Comparison of ENCODE assay signal across 1 cellular context in the genomic region with DNA sequence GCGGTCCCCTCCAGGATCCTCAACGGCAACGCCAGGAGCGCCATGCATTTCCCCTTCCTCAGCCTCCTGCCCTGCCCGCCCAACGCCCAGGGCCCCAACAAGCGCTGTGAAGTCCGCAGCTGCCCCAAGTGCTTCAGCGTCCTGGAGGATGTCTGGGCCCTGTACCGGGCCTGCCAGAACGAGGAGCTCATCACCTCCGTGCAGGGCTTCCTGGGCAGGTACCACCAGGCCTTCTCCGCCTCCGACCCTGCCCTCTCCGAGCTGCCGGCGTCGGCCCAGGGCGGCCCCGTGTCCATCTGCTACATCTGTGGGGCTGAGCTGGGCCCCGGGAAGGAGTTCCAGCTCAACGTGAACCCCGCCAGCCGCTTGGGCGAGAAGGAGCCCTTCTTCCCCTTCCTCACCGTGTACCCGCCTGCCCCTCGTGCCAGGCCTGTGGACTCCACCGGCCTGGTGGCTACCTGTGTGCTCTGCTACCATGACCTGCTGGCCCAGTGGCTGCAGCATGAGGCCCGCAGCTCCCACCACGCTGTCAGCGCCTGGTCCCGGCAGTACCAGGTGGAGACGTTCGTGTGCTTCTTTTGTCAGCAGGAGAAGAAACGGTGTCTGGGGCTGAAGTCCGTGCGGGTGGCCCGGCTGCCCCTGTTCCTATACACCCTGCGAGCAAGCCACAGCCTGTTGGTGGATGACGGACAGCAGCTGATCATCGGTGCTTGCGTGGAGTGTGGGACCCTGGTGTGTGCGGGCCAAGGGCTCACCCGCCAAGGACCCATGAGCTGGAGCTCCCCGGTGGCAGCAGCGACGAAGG.
A peak's percentile ranks its signal among the peaks of the same experiment; 100 is the strongest.
TF ChIP-seq lines count a peak whose summit lies in the region.

No MANE protein-coding gene starts in this region.

TF ChIP-seq in HepG2, 621 proteins besides CTCF, POLR2A, EP300 and RAD21 (continued from another document):
- TF ChIP-seq ZNF556 (CRISPR knock-in tag; IDR thresholded peaks at IDR 0.05; ENCODE audit: borderline replicate concordance) (no peak), CREBL2 (CRISPR knock-in tag; IDR thresholded peaks at IDR 0.05; ENCODE audit: borderline replicate concordance) (0 out of 2 replicates have a peak, but pooled peaks have one; percentile 59), AGO2 (optimal IDR thresholded peaks at IDR 0.05; ENCODE audit: low read depth, low read length) (peak; percentile 24), ZNF33A (CRISPR knock-in tag; IDR thresholded peaks at IDR 0.05; ENCODE audit: borderline replicate concordance) (no peak), ZNF784 (CRISPR knock-in tag; IDR thresholded peaks at IDR 0.05; ENCODE audit: borderline replicate concordance) (peak; percentile 63; the same call in 1 of the 2 replicates), ZNF550 (CRISPR knock-in tag; IDR thresholded peaks at IDR 0.05; ENCODE audit: borderline replicate concordance) (0 out of 2 replicates have a peak, but pooled peaks have one; percentile 32), MTA3 (CRISPR knock-in tag; IDR thresholded peaks at IDR 0.05) (no peak), ZNF343 (CRISPR knock-in tag; IDR thresholded peaks at IDR 0.05) (0 out of 2 replicates have a peak, but pooled peaks have one; percentile 38), MYC (CRISPR knock-in tag; IDR thresholded peaks at IDR 0.05; ENCODE audit: borderline replicate concordance) (peak; percentile 35; the same call in 1 of the 2 replicates), ZNF280B (CRISPR knock-in tag; IDR thresholded peaks at IDR 0.05; ENCODE audit: borderline replicate concordance) (no peak; the same call in 1 of the 2 replicates), SOX13 (IDR thresholded peaks at IDR 0.05) (no peak), SOX13 (CRISPR knock-in tag; conservative IDR thresholded peaks at IDR 0.05 in 1 of 2, IDR thresholded peaks at IDR 0.05 in 1 of 2) (no peak), NRL (CRISPR knock-in tag; IDR thresholded peaks at IDR 0.05; ENCODE audit: borderline replicate concordance) (peak; percentile 84), NR2F1 (CRISPR knock-in tag; IDR thresholded peaks at IDR 0.05) (0 out of 4 replicates have a peak, but pooled peaks of 1 of the 2 experiments have one; percentile 16), ZNF609 (CRISPR knock-in tag; IDR thresholded peaks at IDR 0.05; ENCODE audit: borderline replicate concordance) (no peak), HIVEP1 (CRISPR knock-in tag; IDR thresholded peaks at IDR 0.05) (peak; percentile 43; the same call in 1 of the 2 replicates), DR1 (CRISPR knock-in tag; IDR thresholded peaks at IDR 0.05) (no peak), PHB2 (IDR thresholded peaks at IDR 0.05; ENCODE audit: partially characterized antibody) (no peak)
- TF ChIP-seq, protein P1, sequence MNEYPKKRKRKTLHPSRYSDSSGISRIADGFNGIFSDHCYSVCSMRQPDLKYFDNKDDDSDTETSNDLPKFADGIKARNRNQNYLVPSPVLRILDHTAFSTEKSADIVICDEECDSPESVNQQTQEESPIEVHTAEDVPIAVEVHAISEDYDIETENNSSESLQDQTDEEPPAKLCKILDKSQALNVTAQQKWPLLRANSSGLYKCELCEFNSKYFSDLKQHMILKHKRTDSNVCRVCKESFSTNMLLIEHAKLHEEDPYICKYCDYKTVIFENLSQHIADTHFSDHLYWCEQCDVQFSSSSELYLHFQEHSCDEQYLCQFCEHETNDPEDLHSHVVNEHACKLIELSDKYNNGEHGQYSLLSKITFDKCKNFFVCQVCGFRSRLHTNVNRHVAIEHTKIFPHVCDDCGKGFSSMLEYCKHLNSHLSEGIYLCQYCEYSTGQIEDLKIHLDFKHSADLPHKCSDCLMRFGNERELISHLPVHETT (CRISPR knock-in tag; conservative IDR thresholded peaks at IDR 0.05): no peak
- TF ChIP-seq, protein P2, sequence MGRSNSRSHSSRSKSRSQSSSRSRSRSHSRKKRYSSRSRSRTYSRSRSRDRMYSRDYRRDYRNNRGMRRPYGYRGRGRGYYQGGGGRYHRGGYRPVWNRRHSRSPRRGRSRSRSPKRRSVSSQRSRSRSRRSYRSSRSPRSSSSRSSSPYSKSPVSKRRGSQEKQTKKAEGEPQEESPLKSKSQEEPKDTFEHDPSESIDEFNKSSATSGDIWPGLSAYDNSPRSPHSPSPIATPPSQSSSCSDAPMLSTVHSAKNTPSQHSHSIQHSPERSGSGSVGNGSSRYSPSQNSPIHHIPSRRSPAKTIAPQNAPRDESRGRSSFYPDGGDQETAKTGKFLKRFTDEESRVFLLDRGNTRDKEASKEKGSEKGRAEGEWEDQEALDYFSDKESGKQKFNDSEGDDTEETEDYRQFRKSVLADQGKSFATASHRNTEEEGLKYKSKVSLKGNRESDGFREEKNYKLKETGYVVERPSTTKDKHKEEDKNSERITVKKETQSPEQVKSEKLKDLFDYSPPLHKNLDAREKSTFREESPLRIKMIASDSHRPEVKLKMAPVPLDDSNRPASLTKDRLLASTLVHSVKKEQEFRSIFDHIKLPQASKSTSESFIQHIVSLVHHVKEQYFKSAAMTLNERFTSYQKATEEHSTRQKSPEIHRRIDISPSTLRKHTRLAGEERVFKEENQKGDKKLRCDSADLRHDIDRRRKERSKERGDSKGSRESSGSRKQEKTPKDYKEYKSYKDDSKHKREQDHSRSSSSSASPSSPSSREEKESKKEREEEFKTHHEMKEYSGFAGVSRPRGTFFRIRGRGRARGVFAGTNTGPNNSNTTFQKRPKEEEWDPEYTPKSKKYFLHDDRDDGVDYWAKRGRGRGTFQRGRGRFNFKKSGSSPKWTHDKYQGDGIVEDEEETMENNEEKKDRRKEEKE (IDR thresholded peaks at IDR 0.05): no peak
TF ChIP-seq in HepG2: peak in this region for 64.
